Comparison of ENCODE assay signal across 15 cellular contexts in genomic region chr16:4320030-4320429, GRCh38. TPM values are rescaled to one million over a fixed set of nuclear protein-coding genes. Genes with fewer than 3 reads are reported as not detected.
A peak's percentile ranks its signal among the peaks of the same experiment; 100 is the strongest.
DNase-seq lines count a peak whose midpoint lies in the region; ATAC-seq, FAIRE-seq and TF ChIP-seq lines count a peak whose summit lies in the region.
"Had no signal": no experiment of that assay in that cellular context is flagged by ENCODE, and none has a peak within 500 bp of the region (broad histone marks: within the 10 kb centered on the region; RNA-seq: fewer than 3 reads in every experiment).

No MANE protein-coding gene starts in this region.

- H3K9ac ChIP-seq in NT2/D1 (ENCODE audit: insufficient read length, low read depth) (peak overlapping the region; percentile 24), H1 (replicated peaks in 1 of 4; ENCODE audit: extremely low read depth in 1 of 4, low read depth in 3 of 4, low read length in 3 of 4) (no peak overlapping the region), mesenchymal stem cell (ENCODE audit: low read length) (peak overlapping the region; percentile 74)

- peaks cover 7% of the 10 kb centered on the region; the same call in 1 of the 2 replicates for H3K23me2 ChIP-seq in H1 (ENCODE audit: low read depth, low read length)

- TF ChIP-seq CTCF in H1 (IDR thresholded peaks at IDR 0.05; ENCODE audit: control extremely low read depth in 1 of 3, insufficient read depth in 1 of 3, low read depth in 1 of 3, low read length in 3 of 3), result no peak
- TF ChIP-seq CTCF in thoracic aorta (IDR thresholded peaks at IDR 0.05), result no peak

- H2AFZ ChIP-seq in H1 (ENCODE audit: low read length) (no peak overlapping the region), mesenchymal stem cell (ENCODE audit: low read depth, low read length) (no peak overlapping the region)

- TF ChIP-seq POLR2A in H1 (IDR thresholded peaks at IDR 0.05; ENCODE audit: control extremely low read depth in 1 of 2, low read depth in 2 of 2, low read length in 2 of 2), result no peak

- TF ChIP-seq EP300 in H1 (IDR thresholded peaks at IDR 0.05; ENCODE audit: borderline replicate concordance in 1 of 2, low read depth in 2 of 2, low read length in 2 of 2), result no peak

- H3K4ac ChIP-seq in H1 (replicated peaks; ENCODE audit: insufficient read length, low read depth, low read length), result no peak overlapping the region
- peak overlapping the region in 1 of 2 experiments; percentile 47 for H3K4ac ChIP-seq in mesenchymal stem cell (ENCODE audit: low read depth in 1 of 2, low read length in 2 of 2)

- WGBS in H1 (ENCODE audit: extremely low coverage in 1 of 2, insufficient coverage in 1 of 2, insufficient read length in 1 of 2, insufficient replicate concordance in 2 of 2, low coverage in 1 of 2, low lambda C conversion rate in 2 of 2, missing lambda C conversion rate in 1 of 2), 2 experiments, result 96% methylated on average over 11 of the region's 22 CpGs; no CpG with 5 or more reads in 1 of the 2 experiments
- WGBS in mesenchymal stem cell, result 74% methylated on average over 22 of the region's 22 CpGs

- H2BK20ac ChIP-seq in H1 (ENCODE audit: low read length), result no peak overlapping the region

- POLR2A ChIA-PET in H1 (lab: Charles Lee; ENCODE audit: partially characterized antibody), result interaction anchor here (1.8 kb wide), 1 partner anchor 49 kb away, joined by 5 read pairs; no protein-coding TSS in a partner anchor

- peak overlapping the region; percentile 15; the same call in 1 of the 2 replicates for H4K8ac ChIP-seq in H1 (ENCODE audit: extremely low read depth, insufficient read depth, low read length)
- H4K8ac ChIP-seq in mesenchymal stem cell (ENCODE audit: low read length), result peak overlapping the region; percentile 74

- H3K27ac ChIP-seq in H1 (ENCODE audit: low read depth, low read length), result no peak overlapping the region
- no peak overlapping the region for H3K27ac ChIP-seq in mesenchymal stem cell (ENCODE audit: low read length, poor library complexity, severe bottlenecking)
- peak overlapping the region; percentile 93 to 94 for H3K27ac ChIP-seq in thoracic aorta

- H3K14ac ChIP-seq in H1 (ENCODE audit: insufficient read length), result no peak overlapping the region
- H3K14ac ChIP-seq in mesenchymal stem cell (ENCODE audit: low read length in 2 of 2), result no peak overlapping the region

- H4K5ac ChIP-seq in H1 (ENCODE audit: insufficient read length, low read depth, low read length), result no peak overlapping the region

- FAIRE-seq in H1 (lab: Jason Lieb, UNC), result no peak
- FAIRE-seq: RCC 7860 had no signal

- H3K56ac ChIP-seq in H1 (replicated peaks; ENCODE audit: insufficient read length, low read depth, low read length), result no peak overlapping the region

- H2BK15ac ChIP-seq in H1 (ENCODE audit: low read length) (no peak overlapping the region), mesenchymal stem cell (ENCODE audit: low read depth, poor library complexity, severe bottlenecking) (no peak overlapping the region)

- H3K9me3 ChIP-seq in NT2/D1 (ENCODE audit: insufficient read depth, low read length), result no peaks in the 10 kb centered on the region
- H3K9me3 ChIP-seq in H1 (ENCODE audit: insufficient read depth in 2 of 2, low read depth in 1 of 2, low read length in 1 of 2), result no peaks in the 10 kb centered on the region
- no peaks in the 10 kb centered on the region for H3K9me3 ChIP-seq in mesenchymal stem cell (ENCODE audit: control insufficient read depth, low read length)
- H3K9me3 ChIP-seq in thoracic aorta, result no peaks in the 10 kb centered on the region

- H3K27me3 ChIP-seq in NT2/D1 (ENCODE audit: insufficient read depth, insufficient read length) (peaks cover 11% of the 10 kb centered on the region), H1 (replicated peaks in 1 of 4; ENCODE audit: control insufficient read depth in 3 of 4, extremely low read depth in 1 of 4, insufficient read depth in 3 of 4, low read length in 3 of 4) (peaks cover 0 to under 1% (median under 1%) of the 10 kb centered on the region in 4 experiments; a peak in 4 of 7 replicates), mesenchymal stem cell (ENCODE audit: control insufficient read depth in 1 of 2, insufficient read depth in 1 of 2, low read length in 2 of 2) (no peaks in the 10 kb centered on the region), thoracic aorta (replicated peaks; ENCODE audit: insufficient read depth) (no peaks in the 10 kb centered on the region)

- H3K23ac ChIP-seq in H1 (ENCODE audit: insufficient read length) (no peak overlapping the region), mesenchymal stem cell (ENCODE audit: low read length in 2 of 2) (peak overlapping the region in 1 of 2 experiments; percentile 54)

- no peak for TF ChIP-seq RAD21 in H1 (IDR thresholded peaks at IDR 0.05 in 1 of 2, conservative IDR thresholded peaks at IDR 0.05 in 1 of 2; ENCODE audit: low read depth in 2 of 2, low read length in 2 of 2)

- no peak for DNase-seq in NT2/D1 (ENCODE audit: low read depth, low spot score)
- no peak for DNase-seq in H1 (ENCODE audit: low read depth in 1 of 2, low spot score in 2 of 2)
- DNase-seq in mesenchymal stem cell, result no peak
- no peak for DNase-seq in thoracic aorta (ENCODE audit: low spot score)
- DNase-seq in DMS53 (lab: John Stamatoyannopoulos, UW), result no peak
- DNase-seq in retina, result no peak
- no peak for DNase-seq in activated CD8-positive, alpha-beta memory T cell treated with anti-CD3 and anti-CD28 coated beads, Interleukin-2, amount 50 U/mL, for 4 hours
- DNase-seq in putamen (ENCODE audit: low spot score), result no peak
- DNase-seq: C1 segment of cervical spinal cord; effector CD8-positive, alpha-beta T cell; NCI-H1048 had no signal

- peaks cover 0 to 74% of the 10 kb centered on the region in 2 experiments; a peak in 3 of 4 replicates for H3K79me2 ChIP-seq in H1 (ENCODE audit: control insufficient read depth in 1 of 2, insufficient read depth in 2 of 2, low read length in 2 of 2)

- peaks cover 42% of the 10 kb centered on the region for H3K4me1 ChIP-seq in NT2/D1 (ENCODE audit: insufficient read depth, insufficient read length)
- H3K4me1 ChIP-seq in H1 (replicated peaks in 1 of 4; ENCODE audit: control insufficient read depth in 3 of 4, insufficient read depth in 4 of 4, low read length in 3 of 4), result peaks cover 0 to 50% (median 42%) of the 10 kb centered on the region in 4 experiments; a peak in 6 of 7 replicates
- peaks cover 84% of the 10 kb centered on the region for H3K4me1 ChIP-seq in mesenchymal stem cell (ENCODE audit: control insufficient read depth, insufficient read depth, low read depth, low read length)
- peaks cover 61 to 79% of the 10 kb centered on the region in 2 donors for H3K4me1 ChIP-seq in thoracic aorta (ENCODE audit: control insufficient read depth in 1 of 2, low read depth in 2 of 2)

- peak overlapping the region; percentile 40; the same call in 1 of the 2 replicates for H2BK5ac ChIP-seq in H1 (ENCODE audit: low read depth, low read length)
- no peak overlapping the region for H2BK5ac ChIP-seq in mesenchymal stem cell (ENCODE audit: low read depth, low read length, poor library complexity, severe bottlenecking)

- H3K18ac ChIP-seq in H1 (ENCODE audit: extremely low read depth, low read length) (0 out of 2 replicates have a peak overlapping the region, but pooled peaks have one; percentile 48), mesenchymal stem cell (ENCODE audit: low read depth in 1 of 2, low read length in 2 of 2) (peak overlapping the region in 1 of 2 experiments; percentile 65)

- H4K20me1 ChIP-seq in H1 (replicated peaks in 1 of 2; ENCODE audit: control insufficient read depth in 1 of 2, insufficient read depth in 2 of 2, low read length in 2 of 2), result peaks cover 21 to 28% of the 10 kb centered on the region in 2 experiments

- H3K79me1 ChIP-seq in H1 (ENCODE audit: low read depth, low read length) (peaks cover 13% of the 10 kb centered on the region), mesenchymal stem cell (replicated peaks; ENCODE audit: low read length, poor library complexity, severe bottlenecking) (peaks cover 8% of the 10 kb centered on the region)

- no peak overlapping the region for H3K4me2 ChIP-seq in H1 (ENCODE audit: insufficient read depth in 1 of 2, low read depth in 2 of 2, low read length in 2 of 2)
- peak overlapping the region; percentile 44 for H3K4me2 ChIP-seq in mesenchymal stem cell (ENCODE audit: low read length, poor library complexity, severe bottlenecking)

- ATAC-seq in thoracic aorta (ENCODE audit: insufficient number of reproducible peaks, low FRiP score, low read depth), result no peak
- ATAC-seq: left lobe of liver had no signal

- no peak overlapping the region for H2AK5ac ChIP-seq in H1 (ENCODE audit: low read depth, low read length)
- H2AK5ac ChIP-seq in mesenchymal stem cell (ENCODE audit: low read length, severe bottlenecking), result peak overlapping the region; percentile 38

- CTCF ChIA-PET in H1 (lab: Charles Lee; ENCODE audit: partially characterized antibody), result interaction anchor here (8.6 to 16.7 kb wide), 2 partner anchors 10 to 26 kb away, joined by 69 to 300 read pairs; no protein-coding TSS in a partner anchor

- H3K4me3 ChIP-seq in NT2/D1 (ENCODE audit: insufficient read length, low read depth), result no peak overlapping the region
- H3K4me3 ChIP-seq in H1 (ENCODE audit: extremely low read depth in 1 of 4, insufficient read depth in 2 of 4, low read depth in 3 of 4, low read length in 4 of 4), result no peak overlapping the region
- peak overlapping the region in 1 of 2 experiments; percentile 89 for H3K4me3 ChIP-seq in mesenchymal stem cell (ENCODE audit: insufficient read depth in 1 of 2, low read depth in 1 of 2, low read length in 2 of 2)
- peak overlapping the region; percentile 92 for H3K4me3 ChIP-seq in thoracic aorta
- H3K4me3 ChIP-seq: GM12878 had no signal

- no peaks in the 10 kb centered on the region for H3K36me3 ChIP-seq in NT2/D1 (ENCODE audit: insufficient read depth, insufficient read length, low read length)
- H3K36me3 ChIP-seq in H1 (ENCODE audit: control insufficient read depth in 2 of 4, insufficient read depth in 4 of 4, low read length in 3 of 4), result no peaks in the 10 kb centered on the region
- H3K36me3 ChIP-seq in mesenchymal stem cell (ENCODE audit: control insufficient read depth in 1 of 2, insufficient read depth in 2 of 2, low read depth in 1 of 2, low read length in 2 of 2), result peaks cover 0 to 22% of the 10 kb centered on the region in 2 experiments
- H3K36me3 ChIP-seq in thoracic aorta, result no peaks in the 10 kb centered on the region

- H2BK12ac ChIP-seq in H1 (ENCODE audit: low read depth, low read length) (no peak overlapping the region), mesenchymal stem cell (ENCODE audit: low read length in 2 of 2) (peak overlapping the region in 1 of 2 experiments; percentile 69)

- H2BK120ac ChIP-seq in H1 (replicated peaks; ENCODE audit: low read depth, low read length), result no peak overlapping the region
- no peak overlapping the region for H2BK120ac ChIP-seq in mesenchymal stem cell (ENCODE audit: low read depth, low read length)

- H4K91ac ChIP-seq in H1 (replicated peaks; ENCODE audit: insufficient read length, low read length), result no peak overlapping the region
- peak overlapping the region; percentile 62 for H4K91ac ChIP-seq in mesenchymal stem cell (ENCODE audit: low read length)

RNA-seq across cellular contexts. Expression of gene GLIS2, which starts 4.2 kb away (rescaled TPM):
- total RNA-seq in H1 (2021; fragmentation: NEBNext Ultra II Directional; extraction: Animal tissue kit (Norgen Biotek cat#: 25700)), result 17.4 and 18.6 TPM in 2 replicates
- 4.3 and 7.6 TPM in 2 replicates for polyA plus RNA-seq in H1 (2011; rRNA removed)
- polyA plus RNA-seq in H1 (2011; cell fraction: cytosol; rRNA removed), result 2.7 TPM
- 8.4 TPM for polyA plus RNA-seq in H1 (2011; cell fraction: nucleus; rRNA removed)
- polyA plus RNA-seq in H1 (2012, experiment 1 of 2), result 8.3 to 13.8 TPM (median 12.3 TPM) in 4 replicates
- polyA plus RNA-seq in H1 (2012, experiment 2 of 2), result 11.8 TPM
- 9.4 TPM for polyA plus RNA-seq in H1 (2013, experiment 1 of 2)
- 9.5 TPM for polyA plus RNA-seq in H1 (2013, experiment 2 of 2)
- 2.0 and 3.2 TPM in 2 replicates for polyA minus RNA-seq in H1 (2011; rRNA and poly(A)+ RNA removed)
- 7.0 TPM for polyA minus RNA-seq in H1 (2011; cell fraction: cytosol; rRNA and poly(A)+ RNA removed)
- polyA minus RNA-seq in H1 (2011; cell fraction: nucleus; rRNA and poly(A)+ RNA removed), result 5.7 TPM
- 20.9 TPM for polyA plus RNA-seq in mesenchymal stem cell (2013, experiment 1 of 2)
- polyA plus RNA-seq in mesenchymal stem cell (2013, experiment 2 of 2), result 19.9 TPM
- total RNA-seq in thoracic aorta, result 10 to 100 TPM; 19.5 to 32.9 TPM

RNA-seq across cellular contexts. Expression of gene PAM16, which starts 31.1 kb away (rescaled TPM):
- 78.3 and 84.4 TPM in 2 replicates for total RNA-seq in H1 (2021; fragmentation: NEBNext Ultra II Directional; extraction: Animal tissue kit (Norgen Biotek cat#: 25700))
- 198 and 228 TPM in 2 replicates for polyA plus RNA-seq in H1 (2011; rRNA removed)
- 154 TPM for polyA plus RNA-seq in H1 (2011; cell fraction: cytosol; rRNA removed)
- 131 TPM for polyA plus RNA-seq in H1 (2011; cell fraction: nucleus; rRNA removed)
- 57.3 to 96.0 TPM (median 90.9 TPM) in 4 replicates for polyA plus RNA-seq in H1 (2012, experiment 1 of 2)
- 222 TPM for polyA plus RNA-seq in H1 (2012, experiment 2 of 2)
- polyA plus RNA-seq in H1 (2013, experiment 1 of 2), result 161 TPM
- 151 TPM for polyA plus RNA-seq in H1 (2013, experiment 2 of 2)
- 12.3 and 15.6 TPM in 2 replicates for polyA minus RNA-seq in H1 (2011; rRNA and poly(A)+ RNA removed)
- polyA minus RNA-seq in H1 (2011; cell fraction: cytosol; rRNA and poly(A)+ RNA removed), result 31.5 TPM
- polyA minus RNA-seq in H1 (2011; cell fraction: nucleus; rRNA and poly(A)+ RNA removed), result 32.7 TPM
- polyA plus RNA-seq in mesenchymal stem cell (2013, experiment 1 of 2), result 39.3 TPM
- 43.3 TPM for polyA plus RNA-seq in mesenchymal stem cell (2013, experiment 2 of 2)
- total RNA-seq in thoracic aorta, result 10 to 100 TPM; 18.4 to 21.1 TPM

RNA-seq across cellular contexts. Expression of gene TFAP4, which starts 47.2 kb away (rescaled TPM):
- 41.0 and 41.6 TPM in 2 replicates for total RNA-seq in H1 (2021; fragmentation: NEBNext Ultra II Directional; extraction: Animal tissue kit (Norgen Biotek cat#: 25700))
- polyA plus RNA-seq in H1 (2011; rRNA removed), result 16.1 and 21.3 TPM in 2 replicates
- 20.1 TPM for polyA plus RNA-seq in H1 (2011; cell fraction: cytosol; rRNA removed)
- 40.5 TPM for polyA plus RNA-seq in H1 (2011; cell fraction: nucleus; rRNA removed)
- polyA plus RNA-seq in H1 (2012, experiment 1 of 2), result 20.6 to 34.7 TPM (median 28.3 TPM) in 4 replicates
- 17.6 TPM for polyA plus RNA-seq in H1 (2012, experiment 2 of 2)
- polyA plus RNA-seq in H1 (2013, experiment 1 of 2), result 18.0 TPM
- polyA plus RNA-seq in H1 (2013, experiment 2 of 2), result 18.0 TPM
- 29.6 and 44.4 TPM in 2 replicates for polyA minus RNA-seq in H1 (2011; rRNA and poly(A)+ RNA removed)
- 36.2 TPM for polyA minus RNA-seq in H1 (2011; cell fraction: cytosol; rRNA and poly(A)+ RNA removed)
- polyA minus RNA-seq in H1 (2011; cell fraction: nucleus; rRNA and poly(A)+ RNA removed), result 30.1 TPM
- 6.0 TPM for polyA plus RNA-seq in mesenchymal stem cell (2013, experiment 1 of 2)
- 5.8 TPM for polyA plus RNA-seq in mesenchymal stem cell (2013, experiment 2 of 2)
- total RNA-seq in thoracic aorta, result 1 to 10 TPM; 3.5 to 7.6 TPM

RNA-seq across cellular contexts. Expression of gene VASN, which starts 51.6 kb away (rescaled TPM):
- 9.6 and 10.1 TPM in 2 replicates for total RNA-seq in H1 (2021; fragmentation: NEBNext Ultra II Directional; extraction: Animal tissue kit (Norgen Biotek cat#: 25700))
- polyA plus RNA-seq in H1 (2011; rRNA removed), result 11.3 and 25.2 TPM in 2 replicates
- 7.2 TPM for polyA plus RNA-seq in H1 (2011; cell fraction: cytosol; rRNA removed)
- 15.2 TPM for polyA plus RNA-seq in H1 (2011; cell fraction: nucleus; rRNA removed)
- 3.4 to 8.6 TPM (median 7.8 TPM) in 4 replicates for polyA plus RNA-seq in H1 (2012, experiment 1 of 2)
- 6.1 TPM for polyA plus RNA-seq in H1 (2012, experiment 2 of 2)
- polyA plus RNA-seq in H1 (2013, experiment 1 of 2), result 16.7 TPM
- polyA plus RNA-seq in H1 (2013, experiment 2 of 2), result 14.5 TPM
- 3.4 and 4.5 TPM in 2 replicates for polyA minus RNA-seq in H1 (2011; rRNA and poly(A)+ RNA removed)
- 11.4 TPM for polyA minus RNA-seq in H1 (2011; cell fraction: cytosol; rRNA and poly(A)+ RNA removed)
- polyA minus RNA-seq in H1 (2011; cell fraction: nucleus; rRNA and poly(A)+ RNA removed), result 22.5 TPM
- 127 TPM for polyA plus RNA-seq in mesenchymal stem cell (2013, experiment 1 of 2)
- polyA plus RNA-seq in mesenchymal stem cell (2013, experiment 2 of 2), result 127 TPM
- 100 to 1,000 TPM; 197 to 217 TPM for total RNA-seq in thoracic aorta
- total RNA-seq: T-helper 1 cell treated with Interleukin-12 subunit alpha and Interleukin-12 subunit beta and Interleukin-4 antibody, amounts not matched to agents 30 ng/mL and 1 ng/mL, for 36 hours had no signal

Comparison
In these comparisons a context has a peak if more than half of its experiments do, and no peak if none do; other contexts are left out.
1. H3K9ac ChIP-seq: peak in NT2/D1 (single experiment) and mesenchymal stem cell (single experiment); none in H1 (0 of 4).
2. H3K27ac ChIP-seq: peak in thoracic aorta (2 of 2); none in H1 (single experiment) and mesenchymal stem cell (single experiment).